ENCODE assay signal across 1 cellular context in the genomic region with DNA sequence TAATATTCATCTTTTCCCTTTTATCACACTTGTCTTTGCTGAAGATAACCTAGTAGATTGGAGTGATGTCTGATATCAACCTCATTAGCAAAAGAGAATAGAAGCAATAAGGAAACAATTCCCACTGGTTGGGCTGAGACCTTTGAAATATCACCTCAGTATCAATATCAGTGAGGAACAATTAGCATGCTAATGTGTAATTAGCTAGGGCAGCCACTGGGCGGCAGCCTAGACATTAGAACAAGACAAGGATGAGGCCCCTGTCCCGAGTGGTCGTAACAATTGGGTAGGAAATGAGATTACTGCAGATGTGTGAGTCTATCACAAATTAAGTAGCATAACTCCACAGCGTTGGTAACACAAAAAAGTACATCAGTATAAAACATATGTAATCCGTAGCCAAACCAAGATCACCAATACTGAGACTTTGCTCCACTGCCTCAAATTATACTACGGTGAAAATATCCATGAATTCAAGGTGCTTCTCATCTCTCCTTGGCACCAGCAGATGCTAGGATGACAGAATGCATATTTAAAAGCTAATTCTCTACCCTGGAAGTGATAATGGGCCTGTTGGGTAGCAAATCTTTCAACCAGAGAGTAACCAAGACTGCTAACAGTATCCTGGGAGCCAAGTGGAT.
TF ChIP-seq lines count a peak whose summit lies in the region.

No MANE protein-coding gene starts in this region.

TF ChIP-seq in K562, 482 proteins besides CTCF, POLR2A, EP300 and RAD21 (continued from another document):
- TF ChIP-seq USF2 (CRISPR knock-in tag; IDR thresholded peaks at IDR 0.05) (no peak), NFIC (IDR thresholded peaks at IDR 0.05) (no peak), ETV6 (IDR thresholded peaks at IDR 0.05; ENCODE audit: borderline replicate concordance in 1 of 2, low read depth in 2 of 2, low read length in 1 of 2) (no peak), ETV6 (CRISPR knock-in tag; IDR thresholded peaks at IDR 0.05; ENCODE audit: borderline replicate concordance) (no peak), NCOA6 (IDR thresholded peaks at IDR 0.05) (no peak), SMARCA5 (IDR thresholded peaks at IDR 0.05) (no peak), ZNF384 (IDR thresholded peaks at IDR 0.05; ENCODE audit: low read depth, low read length) (no peak), MCM7 (IDR thresholded peaks at IDR 0.05) (no peak), E2F1 (CRISPR knock-in tag; IDR thresholded peaks at IDR 0.05) (no peak), TFE3 (CRISPR knock-in tag; IDR thresholded peaks at IDR 0.05) (no peak), RB1 (IDR thresholded peaks at IDR 0.05; ENCODE audit: low read depth) (peak; percentile 19; the same call in 1 of the 2 replicates), MCM3 (IDR thresholded peaks at IDR 0.05) (no peak)
